ENCODE assay signal across 1 cellular context in the genomic region with DNA sequence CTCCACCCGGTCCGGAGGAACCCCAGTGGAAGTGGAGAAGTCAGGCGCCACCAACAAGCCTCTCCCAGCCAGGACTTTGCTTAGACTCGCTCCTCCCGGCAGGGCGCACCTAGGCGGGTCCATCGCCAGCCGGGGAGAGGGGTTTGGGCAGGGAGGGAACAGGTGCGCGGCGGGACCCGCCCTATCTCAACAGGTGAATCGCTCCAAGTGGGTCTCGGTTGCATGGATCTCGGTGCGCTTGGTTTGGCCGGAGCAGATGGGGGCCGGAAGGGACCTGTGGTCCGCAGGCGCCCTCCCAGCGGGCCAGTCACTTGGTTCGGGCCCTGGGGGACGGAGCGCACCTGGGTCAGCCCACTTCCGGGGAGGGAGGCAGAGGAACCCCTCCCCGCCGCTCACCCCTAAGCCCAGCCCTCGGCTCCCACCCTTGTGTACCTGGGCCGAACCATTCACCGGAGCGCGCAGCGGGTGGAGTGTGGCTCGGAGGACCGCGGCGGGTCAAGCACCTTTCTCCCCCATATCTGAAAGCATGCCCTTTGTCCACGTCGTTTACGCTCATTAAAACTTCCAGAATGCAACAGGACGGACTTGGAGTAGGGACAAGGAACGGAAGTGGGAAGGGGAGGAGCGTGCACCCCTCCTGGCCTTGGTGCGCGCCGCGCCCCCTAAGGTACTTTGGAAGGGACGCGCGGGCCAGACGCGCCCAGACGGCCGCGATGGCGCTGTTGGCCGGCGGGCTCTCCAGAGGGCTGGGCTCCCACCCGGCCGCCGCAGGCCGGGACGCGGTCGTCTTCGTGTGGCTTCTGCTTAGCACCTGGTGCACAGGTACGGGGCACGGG.
TF ChIP-seq lines count a peak whose summit lies in the region.

A gene with protein sequence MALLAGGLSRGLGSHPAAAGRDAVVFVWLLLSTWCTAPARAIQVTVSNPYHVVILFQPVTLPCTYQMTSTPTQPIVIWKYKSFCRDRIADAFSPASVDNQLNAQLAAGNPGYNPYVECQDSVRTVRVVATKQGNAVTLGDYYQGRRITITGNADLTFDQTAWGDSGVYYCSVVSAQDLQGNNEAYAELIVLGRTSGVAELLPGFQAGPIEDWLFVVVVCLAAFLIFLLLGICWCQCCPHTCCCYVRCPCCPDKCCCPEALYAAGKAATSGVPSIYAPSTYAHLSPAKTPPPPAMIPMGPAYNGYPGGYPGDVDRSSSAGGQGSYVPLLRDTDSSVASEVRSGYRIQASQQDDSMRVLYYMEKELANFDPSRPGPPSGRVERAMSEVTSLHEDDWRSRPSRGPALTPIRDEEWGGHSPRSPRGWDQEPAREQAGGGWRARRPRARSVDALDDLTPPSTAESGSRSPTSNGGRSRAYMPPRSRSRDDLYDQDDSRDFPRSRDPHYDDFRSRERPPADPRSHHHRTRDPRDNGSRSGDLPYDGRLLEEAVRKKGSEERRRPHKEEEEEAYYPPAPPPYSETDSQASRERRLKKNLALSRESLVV (plus strand): TSS at position 693 of the 836 bp plus-strand sequence. CDS start 21 bp downstream, at position 714.

TF ChIP-seq in HepG2, 621 proteins besides CTCF, POLR2A, EP300 and RAD21 (continued from another document and continues in another):
- TF ChIP-seq, protein P1, sequence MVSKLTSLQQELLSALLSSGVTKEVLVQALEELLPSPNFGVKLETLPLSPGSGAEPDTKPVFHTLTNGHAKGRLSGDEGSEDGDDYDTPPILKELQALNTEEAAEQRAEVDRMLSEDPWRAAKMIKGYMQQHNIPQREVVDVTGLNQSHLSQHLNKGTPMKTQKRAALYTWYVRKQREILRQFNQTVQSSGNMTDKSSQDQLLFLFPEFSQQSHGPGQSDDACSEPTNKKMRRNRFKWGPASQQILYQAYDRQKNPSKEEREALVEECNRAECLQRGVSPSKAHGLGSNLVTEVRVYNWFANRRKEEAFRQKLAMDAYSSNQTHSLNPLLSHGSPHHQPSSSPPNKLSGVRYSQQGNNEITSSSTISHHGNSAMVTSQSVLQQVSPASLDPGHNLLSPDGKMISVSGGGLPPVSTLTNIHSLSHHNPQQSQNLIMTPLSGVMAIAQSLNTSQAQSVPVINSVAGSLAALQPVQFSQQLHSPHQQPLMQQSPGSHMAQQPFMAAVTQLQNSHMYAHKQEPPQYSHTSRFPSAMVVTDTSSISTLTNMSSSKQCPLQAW (CRISPR knock-in tag; IDR thresholded peaks at IDR 0.05), result peak; percentile 77
- TF ChIP-seq ZNF264 (CRISPR knock-in tag; IDR thresholded peaks at IDR 0.05), result peak; percentile 70; the same call in 1 of the 2 replicates
- no peak for TF ChIP-seq CHD4 (IDR thresholded peaks at IDR 0.05; ENCODE audit: borderline replicate concordance, low read length)
- TF ChIP-seq, protein P2, sequence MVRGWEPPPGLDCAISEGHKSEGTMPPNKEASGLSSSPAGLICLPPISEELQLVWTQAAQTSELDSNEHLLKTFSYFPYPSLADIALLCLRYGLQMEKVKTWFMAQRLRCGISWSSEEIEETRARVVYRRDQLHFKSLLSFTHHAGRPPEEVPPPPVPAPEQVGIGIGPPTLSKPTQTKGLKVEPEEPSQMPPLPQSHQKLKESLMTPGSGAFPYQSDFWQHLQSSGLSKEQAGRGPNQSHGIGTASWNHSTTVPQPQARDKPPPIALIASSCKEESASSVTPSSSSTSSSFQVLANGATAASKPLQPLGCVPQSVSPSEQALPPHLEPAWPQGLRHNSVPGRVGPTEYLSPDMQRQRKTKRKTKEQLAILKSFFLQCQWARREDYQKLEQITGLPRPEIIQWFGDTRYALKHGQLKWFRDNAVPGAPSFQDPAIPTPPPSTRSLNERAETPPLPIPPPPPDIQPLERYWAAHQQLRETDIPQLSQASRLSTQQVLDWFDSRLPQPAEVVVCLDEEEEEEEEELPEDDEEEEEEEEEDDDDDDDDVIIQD (CRISPR knock-in tag; IDR thresholded peaks at IDR 0.05; ENCODE audit: low read depth), result no peak; the same call in 1 of the 2 replicates
- peak; percentile 73; the same call in 1 of the 2 replicates for TF ChIP-seq KDM5A (IDR thresholded peaks at IDR 0.05; ENCODE audit: borderline replicate concordance, low read length)
- TF ChIP-seq ZFYVE20 (CRISPR knock-in tag; IDR thresholded peaks at IDR 0.05; ENCODE audit: borderline replicate concordance, low read depth), result no peak
- TF ChIP-seq ZNF484 (CRISPR knock-in tag; IDR thresholded peaks at IDR 0.05; ENCODE audit: borderline replicate concordance, low read depth), result no peak
- TF ChIP-seq ASH2L (IDR thresholded peaks at IDR 0.05; ENCODE audit: insufficient read length, low read depth, low read length), result peak; percentile 73
- TF ChIP-seq ZNF274 (CRISPR knock-in tag; IDR thresholded peaks at IDR 0.05), result peak; percentile 69; the same call in 1 of the 2 replicates
- TF ChIP-seq, protein P3, sequence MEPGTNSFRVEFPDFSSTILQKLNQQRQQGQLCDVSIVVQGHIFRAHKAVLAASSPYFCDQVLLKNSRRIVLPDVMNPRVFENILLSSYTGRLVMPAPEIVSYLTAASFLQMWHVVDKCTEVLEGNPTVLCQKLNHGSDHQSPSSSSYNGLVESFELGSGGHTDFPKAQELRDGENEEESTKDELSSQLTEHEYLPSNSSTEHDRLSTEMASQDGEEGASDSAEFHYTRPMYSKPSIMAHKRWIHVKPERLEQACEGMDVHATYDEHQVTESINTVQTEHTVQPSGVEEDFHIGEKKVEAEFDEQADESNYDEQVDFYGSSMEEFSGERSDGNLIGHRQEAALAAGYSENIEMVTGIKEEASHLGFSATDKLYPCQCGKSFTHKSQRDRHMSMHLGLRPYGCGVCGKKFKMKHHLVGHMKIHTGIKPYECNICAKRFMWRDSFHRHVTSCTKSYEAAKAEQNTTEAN (CRISPR knock-in tag; conservative IDR thresholded peaks at IDR 0.05), result peak; percentile 76
- TF ChIP-seq TBX3 (IDR thresholded peaks at IDR 0.05; ENCODE audit: borderline replicate concordance), result peak; percentile 5; the same call in 1 of the 2 replicates
- TF ChIP-seq SMARCE1 (IDR thresholded peaks at IDR 0.05; ENCODE audit: borderline replicate concordance), result no peak
- TF ChIP-seq BRD4 (CRISPR knock-in tag; IDR thresholded peaks at IDR 0.05), result no peak; the same call in 1 of the 2 replicates
- TF ChIP-seq KLF16 (CRISPR knock-in tag; IDR thresholded peaks at IDR 0.05), result peak in 1 of 2 experiments; percentile 88; a peak in 2 of 4 replicates
- peak; percentile 86; the same call in 1 of the 2 replicates for TF ChIP-seq KDM2A (CRISPR knock-in tag; IDR thresholded peaks at IDR 0.05; ENCODE audit: borderline replicate concordance, low read depth)
- no peak for TF ChIP-seq HNRNPL (IDR thresholded peaks at IDR 0.05; ENCODE audit: low read depth, low read length)
- 0 out of 2 replicates have a peak, but pooled peaks have one; percentile 8 for TF ChIP-seq ZNF343 (CRISPR knock-in tag; IDR thresholded peaks at IDR 0.05)
- TF ChIP-seq, protein P4, sequence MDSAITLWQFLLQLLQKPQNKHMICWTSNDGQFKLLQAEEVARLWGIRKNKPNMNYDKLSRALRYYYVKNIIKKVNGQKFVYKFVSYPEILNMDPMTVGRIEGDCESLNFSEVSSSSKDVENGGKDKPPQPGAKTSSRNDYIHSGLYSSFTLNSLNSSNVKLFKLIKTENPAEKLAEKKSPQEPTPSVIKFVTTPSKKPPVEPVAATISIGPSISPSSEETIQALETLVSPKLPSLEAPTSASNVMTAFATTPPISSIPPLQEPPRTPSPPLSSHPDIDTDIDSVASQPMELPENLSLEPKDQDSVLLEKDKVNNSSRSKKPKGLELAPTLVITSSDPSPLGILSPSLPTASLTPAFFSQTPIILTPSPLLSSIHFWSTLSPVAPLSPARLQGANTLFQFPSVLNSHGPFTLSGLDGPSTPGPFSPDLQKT (CRISPR knock-in tag; IDR thresholded peaks at IDR 0.05; ENCODE audit: borderline replicate concordance), result 0 out of 2 replicates have a peak, but pooled peaks have one; percentile 19
- TF ChIP-seq, protein P5, sequence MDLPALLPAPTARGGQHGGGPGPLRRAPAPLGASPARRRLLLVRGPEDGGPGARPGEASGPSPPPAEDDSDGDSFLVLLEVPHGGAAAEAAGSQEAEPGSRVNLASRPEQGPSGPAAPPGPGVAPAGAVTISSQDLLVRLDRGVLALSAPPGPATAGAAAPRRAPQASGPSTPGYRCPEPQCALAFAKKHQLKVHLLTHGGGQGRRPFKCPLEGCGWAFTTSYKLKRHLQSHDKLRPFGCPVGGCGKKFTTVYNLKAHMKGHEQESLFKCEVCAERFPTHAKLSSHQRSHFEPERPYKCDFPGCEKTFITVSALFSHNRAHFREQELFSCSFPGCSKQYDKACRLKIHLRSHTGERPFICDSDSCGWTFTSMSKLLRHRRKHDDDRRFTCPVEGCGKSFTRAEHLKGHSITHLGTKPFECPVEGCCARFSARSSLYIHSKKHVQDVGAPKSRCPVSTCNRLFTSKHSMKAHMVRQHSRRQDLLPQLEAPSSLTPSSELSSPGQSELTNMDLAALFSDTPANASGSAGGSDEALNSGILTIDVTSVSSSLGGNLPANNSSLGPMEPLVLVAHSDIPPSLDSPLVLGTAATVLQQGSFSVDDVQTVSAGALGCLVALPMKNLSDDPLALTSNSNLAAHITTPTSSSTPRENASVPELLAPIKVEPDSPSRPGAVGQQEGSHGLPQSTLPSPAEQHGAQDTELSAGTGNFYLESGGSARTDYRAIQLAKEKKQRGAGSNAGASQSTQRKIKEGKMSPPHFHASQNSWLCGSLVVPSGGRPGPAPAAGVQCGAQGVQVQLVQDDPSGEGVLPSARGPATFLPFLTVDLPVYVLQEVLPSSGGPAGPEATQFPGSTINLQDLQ (CRISPR knock-in tag; IDR thresholded peaks at IDR 0.05), result 0 out of 2 replicates have a peak, but pooled peaks have one; percentile 28
- no peak for TF ChIP-seq PAF1 (CRISPR knock-in tag; IDR thresholded peaks at IDR 0.05)
- TF ChIP-seq GLI4 (CRISPR knock-in tag; IDR thresholded peaks at IDR 0.05; ENCODE audit: borderline replicate concordance), result peak; percentile 52; the same call in 1 of the 2 replicates
- TF ChIP-seq ZNF33A (CRISPR knock-in tag; IDR thresholded peaks at IDR 0.05; ENCODE audit: borderline replicate concordance), result no peak
- TF ChIP-seq RARA (CRISPR knock-in tag; IDR thresholded peaks at IDR 0.05), result peak; percentile 39; the same call in 1 of the 2 replicates
- TF ChIP-seq ZBTB42 (CRISPR knock-in tag; IDR thresholded peaks at IDR 0.05), result peak; percentile 51; the same call in 1 of the 2 replicates
- TF ChIP-seq RXRA (CRISPR knock-in tag; IDR thresholded peaks at IDR 0.05), result peak; percentile 75; the same call in 1 of the 2 replicates
- peak; percentile 69; the same call in 1 of the 2 replicates for TF ChIP-seq GATAD1 (CRISPR knock-in tag; IDR thresholded peaks at IDR 0.05)
- peak; percentile 68 for TF ChIP-seq ZNF839 (CRISPR knock-in tag; IDR thresholded peaks at IDR 0.05; ENCODE audit: borderline replicate concordance)
- TF ChIP-seq PHF8 (CRISPR knock-in tag; IDR thresholded peaks at IDR 0.05), result peak; percentile 82
- TF ChIP-seq, protein P6, sequence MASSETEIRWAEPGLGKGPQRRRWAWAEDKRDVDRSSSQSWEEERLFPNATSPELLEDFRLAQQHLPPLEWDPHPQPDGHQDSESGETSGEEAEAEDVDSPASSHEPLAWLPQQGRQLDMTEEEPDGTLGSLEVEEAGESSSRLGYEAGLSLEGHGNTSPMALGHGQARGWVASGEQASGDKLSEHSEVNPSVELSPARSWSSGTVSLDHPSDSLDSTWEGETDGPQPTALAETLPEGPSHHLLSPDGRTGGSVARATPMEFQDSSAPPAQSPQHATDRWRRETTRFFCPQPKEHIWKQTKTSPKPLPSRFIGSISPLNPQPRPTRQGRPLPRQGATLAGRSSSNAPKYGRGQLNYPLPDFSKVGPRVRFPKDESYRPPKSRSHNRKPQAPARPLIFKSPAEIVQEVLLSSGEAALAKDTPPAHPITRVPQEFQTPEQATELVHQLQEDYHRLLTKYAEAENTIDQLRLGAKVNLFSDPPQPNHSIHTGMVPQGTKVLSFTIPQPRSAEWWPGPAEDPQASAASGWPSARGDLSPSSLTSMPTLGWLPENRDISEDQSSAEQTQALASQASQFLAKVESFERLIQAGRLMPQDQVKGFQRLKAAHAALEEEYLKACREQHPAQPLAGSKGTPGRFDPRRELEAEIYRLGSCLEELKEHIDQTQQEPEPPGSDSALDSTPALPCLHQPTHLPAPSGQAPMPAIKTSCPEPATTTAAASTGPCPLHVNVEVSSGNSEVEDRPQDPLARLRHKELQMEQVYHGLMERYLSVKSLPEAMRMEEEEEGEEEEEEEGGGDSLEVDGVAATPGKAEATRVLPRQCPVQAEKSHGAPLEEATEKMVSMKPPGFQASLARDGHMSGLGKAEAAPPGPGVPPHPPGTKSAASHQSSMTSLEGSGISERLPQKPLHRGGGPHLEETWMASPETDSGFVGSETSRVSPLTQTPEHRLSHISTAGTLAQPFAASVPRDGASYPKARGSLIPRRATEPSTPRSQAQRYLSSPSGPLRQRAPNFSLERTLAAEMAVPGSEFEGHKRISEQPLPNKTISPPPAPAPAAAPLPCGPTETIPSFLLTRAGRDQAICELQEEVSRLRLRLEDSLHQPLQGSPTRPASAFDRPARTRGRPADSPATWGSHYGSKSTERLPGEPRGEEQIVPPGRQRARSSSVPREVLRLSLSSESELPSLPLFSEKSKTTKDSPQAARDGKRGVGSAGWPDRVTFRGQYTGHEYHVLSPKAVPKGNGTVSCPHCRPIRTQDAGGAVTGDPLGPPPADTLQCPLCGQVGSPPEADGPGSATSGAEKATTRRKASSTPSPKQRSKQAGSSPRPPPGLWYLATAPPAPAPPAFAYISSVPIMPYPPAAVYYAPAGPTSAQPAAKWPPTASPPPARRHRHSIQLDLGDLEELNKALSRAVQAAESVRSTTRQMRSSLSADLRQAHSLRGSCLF (CRISPR knock-in tag; IDR thresholded peaks at IDR 0.05; ENCODE audit: borderline replicate concordance), result no peak
- TF ChIP-seq CREB1 (IDR thresholded peaks at IDR 0.05), result no peak
- TF ChIP-seq CREB1 (CRISPR knock-in tag; IDR thresholded peaks at IDR 0.05), result no peak; the same call in 1 of the 2 replicates
- TF ChIP-seq KMT2B (CRISPR knock-in tag; IDR thresholded peaks at IDR 0.05), result peak; percentile 66; the same call in 1 of the 2 replicates
- TF ChIP-seq SMYD3 (CRISPR knock-in tag; IDR thresholded peaks at IDR 0.05), result no peak
- no peak for TF ChIP-seq NCOA5 (CRISPR knock-in tag; IDR thresholded peaks at IDR 0.05)
- peak; percentile 85 for TF ChIP-seq ZNF776 (CRISPR knock-in tag; IDR thresholded peaks at IDR 0.05)
- TF ChIP-seq CCDC6 (CRISPR knock-in tag; IDR thresholded peaks at IDR 0.05), result peak; percentile 77; the same call in 1 of the 2 replicates
- no peak for TF ChIP-seq HMG20A (CRISPR knock-in tag; IDR thresholded peaks at IDR 0.05; ENCODE audit: borderline replicate concordance)
- TF ChIP-seq ZNF382 (CRISPR knock-in tag; IDR thresholded peaks at IDR 0.05; ENCODE audit: borderline replicate concordance), result no peak
- TF ChIP-seq, protein P7, sequence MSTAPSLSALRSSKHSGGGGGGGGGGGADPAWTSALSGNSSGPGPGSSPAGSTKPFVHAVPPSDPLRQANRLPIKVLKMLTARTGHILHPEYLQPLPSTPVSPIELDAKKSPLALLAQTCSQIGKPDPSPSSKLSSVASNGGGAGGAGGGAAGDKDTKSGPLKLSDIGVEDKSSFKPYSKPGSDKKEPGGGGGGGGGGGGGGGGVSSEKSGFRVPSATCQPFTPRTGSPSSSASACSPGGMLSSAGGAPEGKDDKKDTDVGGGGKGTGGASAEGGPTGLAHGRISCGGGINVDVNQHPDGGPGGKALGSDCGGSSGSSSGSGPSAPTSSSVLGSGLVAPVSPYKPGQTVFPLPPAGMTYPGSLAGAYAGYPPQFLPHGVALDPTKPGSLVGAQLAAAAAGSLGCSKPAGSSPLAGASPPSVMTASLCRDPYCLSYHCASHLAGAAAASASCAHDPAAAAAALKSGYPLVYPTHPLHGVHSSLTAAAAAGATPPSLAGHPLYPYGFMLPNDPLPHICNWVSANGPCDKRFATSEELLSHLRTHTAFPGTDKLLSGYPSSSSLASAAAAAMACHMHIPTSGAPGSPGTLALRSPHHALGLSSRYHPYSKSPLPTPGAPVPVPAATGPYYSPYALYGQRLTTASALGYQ (CRISPR knock-in tag; IDR thresholded peaks at IDR 0.05), result peak; percentile 18; the same call in 1 of the 2 replicates
- peak; percentile 91; the same call in 1 of the 2 replicates for TF ChIP-seq ARNT2 (CRISPR knock-in tag; IDR thresholded peaks at IDR 0.05; ENCODE audit: low read depth)
- no peak for TF ChIP-seq ZNF296 (CRISPR knock-in tag; conservative IDR thresholded peaks at IDR 0.05)
